ENCODE assay signal across 1 cellular context in genomic region chr19:14519245-14519859, GRCh38.
TF ChIP-seq lines count a peak whose summit lies in the region.

No MANE protein-coding gene starts in this region.

TF ChIP-seq in liver, 16 proteins besides CTCF, POLR2A, EP300 and RAD21 (continued from another document):
- no peak for TF ChIP-seq REST (IDR thresholded peaks at IDR 0.05)
- no peak for TF ChIP-seq HNF4G (IDR thresholded peaks at IDR 0.05)
- no peak for TF ChIP-seq SP1 (IDR thresholded peaks at IDR 0.05)
- TF ChIP-seq GABPA (IDR thresholded peaks at IDR 0.05 in 1 of 2, conservative IDR thresholded peaks at IDR 0.05 in 1 of 2), result no peak
- no peak for TF ChIP-seq NR2F2 (IDR thresholded peaks at IDR 0.05)
- TF ChIP-seq FOXA1 (IDR thresholded peaks at IDR 0.05), result no peak
- TF ChIP-seq FOXA2 (IDR thresholded peaks at IDR 0.05), result no peak
- no peak for TF ChIP-seq YY1 (IDR thresholded peaks at IDR 0.05)
- no peak for TF ChIP-seq RXRA (IDR thresholded peaks at IDR 0.05)
- no peak for TF ChIP-seq ATF3 (IDR thresholded peaks at IDR 0.05)
- no peak for TF ChIP-seq ZBTB33 (IDR thresholded peaks at IDR 0.05)
- no peak for TF ChIP-seq MAX (IDR thresholded peaks at IDR 0.05)
- TF ChIP-seq EGR1 (IDR thresholded peaks at IDR 0.05; ENCODE audit: low read depth in 2 of 2), result no peak
- TF ChIP-seq JUND (IDR thresholded peaks at IDR 0.05), result no peak
